In the genomic region with DNA sequence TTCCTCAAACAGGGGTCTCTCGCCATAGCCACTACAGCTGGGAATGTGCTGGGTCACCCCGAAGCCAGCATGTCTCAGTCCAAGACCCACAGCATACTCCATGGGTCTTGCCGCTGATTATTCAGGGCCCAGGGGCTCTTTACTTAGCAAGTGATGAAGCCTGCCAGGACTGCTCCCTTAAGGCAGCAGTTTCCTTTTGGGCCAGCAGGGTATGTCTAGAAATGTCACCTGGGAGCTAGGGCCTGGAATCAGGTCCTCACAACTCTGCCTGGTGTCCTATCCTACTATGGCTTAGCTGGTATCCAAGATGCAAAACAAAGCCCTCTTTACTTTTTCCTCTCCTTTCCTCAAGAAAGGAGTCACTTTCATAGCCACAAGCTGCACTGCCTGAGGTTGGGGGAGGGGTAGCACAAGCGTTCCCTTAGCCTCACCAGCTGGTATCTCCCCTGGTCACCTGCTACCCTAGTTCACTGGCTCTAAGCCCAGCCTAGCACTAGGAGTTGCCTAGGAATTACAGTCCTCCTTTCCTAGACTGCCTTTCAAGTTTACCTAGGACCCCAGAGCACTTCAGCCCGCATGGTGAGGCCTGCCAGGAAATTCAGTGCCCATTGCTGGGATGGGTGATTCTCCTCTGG, we compare ENCODE assay signal across 1 cellular context.
TF ChIP-seq lines count a peak whose summit lies in the region.

No MANE protein-coding gene starts in this region.

TF ChIP-seq in K562, 482 proteins besides CTCF, POLR2A, EP300 and RAD21:
- TF ChIP-seq, protein P1, sequence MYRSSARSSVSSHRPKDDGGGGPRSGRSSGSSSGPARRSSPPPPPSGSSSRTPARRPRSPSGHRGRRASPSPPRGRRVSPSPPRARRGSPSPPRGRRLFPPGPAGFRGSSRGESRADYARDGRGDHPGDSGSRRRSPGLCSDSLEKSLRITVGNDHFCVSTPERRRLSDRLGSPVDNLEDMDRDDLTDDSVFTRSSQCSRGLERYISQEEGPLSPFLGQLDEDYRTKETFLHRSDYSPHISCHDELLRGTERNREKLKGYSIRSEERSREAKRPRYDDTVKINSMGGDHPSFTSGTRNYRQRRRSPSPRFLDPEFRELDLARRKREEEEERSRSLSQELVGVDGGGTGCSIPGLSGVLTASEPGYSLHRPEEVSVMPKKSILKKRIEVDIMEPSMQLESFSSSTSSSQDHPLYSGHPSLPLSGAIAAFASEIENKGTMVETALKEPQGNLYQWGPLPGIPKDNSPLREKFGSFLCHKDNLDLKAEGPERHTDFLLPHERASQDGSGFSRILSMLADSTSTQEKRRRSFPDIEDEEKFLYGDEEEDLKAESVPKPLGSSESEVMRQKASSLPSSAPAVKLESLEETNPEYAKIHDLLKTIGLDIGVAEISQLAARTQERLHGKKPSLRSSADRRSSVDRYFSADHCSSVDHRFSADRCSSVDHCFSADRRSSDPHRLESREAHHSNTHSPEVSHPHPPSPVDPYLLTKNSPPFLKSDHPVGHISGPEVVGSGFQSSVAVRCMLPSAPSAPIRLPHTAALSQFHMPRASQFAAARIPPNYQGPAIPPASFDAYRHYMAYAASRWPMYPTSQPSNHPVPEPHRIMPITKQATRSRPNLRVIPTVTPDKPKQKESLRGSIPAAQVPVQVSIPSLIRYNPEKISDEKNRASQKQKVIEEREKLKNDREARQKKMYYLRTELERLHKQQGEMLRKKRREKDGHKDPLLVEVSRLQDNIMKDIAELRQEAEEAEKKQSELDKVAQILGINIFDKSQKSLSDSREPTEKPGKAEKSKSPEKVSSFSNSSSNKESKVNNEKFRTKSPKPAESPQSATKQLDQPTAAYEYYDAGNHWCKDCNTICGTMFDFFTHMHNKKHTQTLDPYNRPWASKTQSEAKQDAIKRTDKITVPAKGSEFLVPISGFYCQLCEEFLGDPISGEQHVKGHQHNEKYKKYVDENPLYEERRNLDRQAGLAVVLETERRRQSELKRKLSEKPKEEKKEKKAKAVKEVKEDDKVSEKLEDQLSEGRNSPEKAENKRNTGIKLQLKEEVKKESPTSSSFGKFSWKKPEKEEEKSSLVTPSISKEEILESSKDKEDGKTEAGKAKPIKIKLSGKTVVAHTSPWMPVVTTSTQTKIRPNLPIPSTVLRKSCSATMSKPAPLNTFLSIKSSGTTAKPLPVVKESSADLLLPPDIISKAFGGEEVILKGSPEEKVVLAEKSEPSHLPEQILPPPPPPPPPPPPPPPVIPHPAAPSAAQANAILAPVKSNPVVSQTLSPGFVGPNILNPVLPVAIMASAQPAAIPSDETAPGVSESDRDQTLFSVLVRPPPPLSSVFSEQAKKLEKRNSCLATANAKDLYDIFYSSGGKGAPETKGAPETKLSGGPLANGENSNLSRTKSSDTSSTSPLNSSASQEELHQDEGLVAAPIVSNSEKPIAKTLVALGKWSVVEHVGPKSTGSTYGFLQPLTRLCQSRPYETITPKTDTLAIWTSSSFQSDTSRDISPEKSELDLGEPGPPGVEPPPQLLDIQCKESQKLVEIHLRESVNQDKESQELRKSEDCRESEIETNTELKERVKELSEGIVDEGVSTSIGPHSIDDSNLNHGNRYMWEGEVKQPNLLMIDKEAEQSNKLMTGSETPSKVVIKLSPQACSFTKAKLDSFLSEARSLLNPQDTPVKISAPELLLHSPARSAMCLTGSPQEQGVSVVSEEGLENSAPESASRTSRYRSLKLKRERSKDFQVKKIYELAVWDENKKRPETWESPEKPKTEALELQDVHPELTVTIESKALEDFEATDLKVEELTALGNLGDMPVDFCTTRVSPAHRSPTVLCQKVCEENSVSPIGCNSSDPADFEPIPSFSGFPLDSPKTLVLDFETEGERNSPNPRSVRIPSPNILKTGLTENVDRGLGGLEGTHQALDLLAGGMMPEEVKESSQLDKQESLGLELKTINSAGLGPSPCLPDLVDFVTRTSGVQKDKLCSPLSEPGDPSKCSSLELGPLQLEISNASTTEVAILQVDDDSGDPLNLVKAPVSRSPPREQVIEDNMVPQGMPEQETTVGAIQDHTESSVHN (IDR thresholded peaks at IDR 0.05; ENCODE audit: borderline replicate concordance in 1 of 2, low read depth in 1 of 2): no peak
- no peak for TF ChIP-seq MEF2D (tag; conservative IDR thresholded peaks at IDR 0.05; ENCODE audit: low read depth)
- no peak for TF ChIP-seq CCAR2 (IDR thresholded peaks at IDR 0.05; ENCODE audit: low read depth, low read length)
- TF ChIP-seq CREM (IDR thresholded peaks at IDR 0.05; ENCODE audit: low read depth): no peak
- TF ChIP-seq CBFB (CRISPR knock-in tag; IDR thresholded peaks at IDR 0.05): no peak
- TF ChIP-seq SRSF7 (optimal IDR thresholded peaks at IDR 0.05; ENCODE audit: low read depth, low read length): no peak
- no peak for TF ChIP-seq SREBF2 (CRISPR knock-in tag; IDR thresholded peaks at IDR 0.05)
- no peak for TF ChIP-seq CBX8 (IDR thresholded peaks at IDR 0.05; ENCODE audit: borderline replicate concordance, extremely low read depth, low read depth, low read length, poor library complexity, severe bottlenecking)
- no peak for TF ChIP-seq ASH1L (IDR thresholded peaks at IDR 0.05; ENCODE audit: borderline replicate concordance, low read depth, partially characterized antibody)
- no peak for TF ChIP-seq CHD4 (IDR thresholded peaks at IDR 0.05; ENCODE audit: insufficient read depth, insufficient replicate concordance, low read depth, low read length, poor library complexity, severe bottlenecking)
- TF ChIP-seq CXXC5 (CRISPR knock-in tag; IDR thresholded peaks at IDR 0.05): no peak
- TF ChIP-seq TBP (optimal IDR thresholded peaks at IDR 0.05; ENCODE audit: low read depth, low read length): no peak
- no peak for TF ChIP-seq ZNF224 (CRISPR knock-in tag; IDR thresholded peaks at IDR 0.05)
- TF ChIP-seq CLOCK (CRISPR knock-in tag; IDR thresholded peaks at IDR 0.05; ENCODE audit: borderline replicate concordance): no peak
- no peak for TF ChIP-seq SAFB (IDR thresholded peaks at IDR 0.05; ENCODE audit: borderline replicate concordance, low read depth, low read length)
